In genomic region chr9:22307013-22307711, GRCh38 we compare ENCODE assay signal across 9 cellular contexts.
DNase-seq lines count a peak whose midpoint lies in the region; ATAC-seq and TF ChIP-seq lines count a peak whose summit lies in the region.
"Had no signal": no experiment of that assay in that cellular context is flagged by ENCODE, and none has a peak within 500 bp of the region (broad histone marks: within the 10 kb centered on the region; RNA-seq: fewer than 3 reads in every experiment).

No MANE protein-coding gene starts in this region.

- H3K4me1 Mint-ChIP-seq in CD4-positive, alpha-beta T cell (ENCODE audit: low read depth) = no peaks in the 10 kb centered on the region

- no peaks in the 10 kb centered on the region for H3K9me3 Mint-ChIP-seq in CD4-positive, alpha-beta T cell

- peak; percentile 15 for DNase-seq in NCI-H2196 (lab: John Stamatoyannopoulos, UW; ENCODE audit: unreplicated experiment)
- no peak for DNase-seq in NCI-H2196 treated with DMSO at 0.1 percent for 48 hours (lab: John Stamatoyannopoulos, UW; ENCODE audit: unreplicated experiment)
- DNase-seq in NCI-H2029 treated with DMSO at 0.1 percent for 48 hours (lab: John Stamatoyannopoulos, UW) = peak; percentile 1
- DNase-seq in astrocyte of the spinal cord (ENCODE audit: low read depth, low spot score) = peak; percentile 78
- DNase-seq in kidney epithelial cell (ENCODE audit: low read depth) = peak; percentile 41
- no peak for DNase-seq in CD4-positive, alpha-beta T cell

- H3K4me3 ChIP-seq in astrocyte of the spinal cord (ENCODE audit: low read depth, low read length) (no peak overlapping the region), kidney epithelial cell (ENCODE audit: low read depth, low read length) (no peak overlapping the region)
- H3K4me3 ChIP-seq: BLaER1 had no signal

- H3K4me3 Mint-ChIP-seq in CD4-positive, alpha-beta T cell = no peak overlapping the region

- no peaks in the 10 kb centered on the region for H3K9me3 ChIP-seq in CD4-positive, alpha-beta T cell (ENCODE audit: control insufficient read depth, low read length)

- in situ Hi-C loops in astrocyte of the spinal cord (cut with HindIII; ENCODE audit: low sequenced_read_pairs) = no loop called here

- intact Hi-C loops in CD4-positive, alpha-beta T cell (cut with DNase I, micrococcal nuclease) = no loop called here

- peak; percentile 81 for TF ChIP-seq CTCF in astrocyte of the spinal cord (IDR thresholded peaks at IDR 0.05; ENCODE audit: low read depth, low read length)
- TF ChIP-seq CTCF in kidney epithelial cell (IDR thresholded peaks at IDR 0.05; ENCODE audit: insufficient read depth, low read length, poor library complexity, severe bottlenecking) = peak; percentile 83
- no peak for TF ChIP-seq CTCF in CD4-positive, alpha-beta T cell (IDR thresholded peaks at IDR 0.05)

- H3K36me3 ChIP-seq in kidney epithelial cell (ENCODE audit: control insufficient read depth, insufficient read depth, low read length) = no peaks in the 10 kb centered on the region
- H3K36me3 ChIP-seq: BLaER1 had no signal

- H3K27me3 ChIP-seq in kidney epithelial cell (ENCODE audit: control insufficient read depth, insufficient read depth, low read length) = no peaks in the 10 kb centered on the region
- no peaks in the 10 kb centered on the region for H3K27me3 ChIP-seq in CD4-positive, alpha-beta T cell (ENCODE audit: control insufficient read depth, insufficient read depth, low read length)
- H3K27me3 ChIP-seq: BLaER1 had no signal

- CTCF ChIA-PET in CD4-positive, alpha-beta T cell (lab: Charles Lee) = no interaction called here

- H3K27me3 Mint-ChIP-seq in CD4-positive, alpha-beta T cell = peaks cover 14% of the 10 kb centered on the region

- ATAC-seq in CD4-positive, alpha-beta T cell (ENCODE audit: poor library complexity) = no peak
- no peak for ATAC-seq in GM21619 (IDR thresholded peaks at IDR 0.05; ENCODE audit: unreplicated experiment)
- ATAC-seq in HG02973 (IDR thresholded peaks at IDR 0.05; ENCODE audit: unreplicated experiment) = no peak

- no peak overlapping the region for H3K27ac ChIP-seq in CD4-positive, alpha-beta T cell (ENCODE audit: low read depth, low read length)
- H3K27ac ChIP-seq: BLaER1 had no signal

- no peak overlapping the region for H3K27ac Mint-ChIP-seq in CD4-positive, alpha-beta T cell

- H3K36me3 Mint-ChIP-seq in CD4-positive, alpha-beta T cell (ENCODE audit: low read depth) = no peaks in the 10 kb centered on the region

- POLR2A ChIA-PET in CD4-positive, alpha-beta T cell (lab: Charles Lee) = no interaction called here

Comparison
In these comparisons a context has a peak if more than half of its experiments do, and no peak if none do; other contexts are left out.
1. DNase-seq: peak in NCI-H2196 (single experiment), NCI-H2029 treated with DMSO at 0.1 percent for 48 hours (single experiment), astrocyte of the spinal cord (single experiment) and kidney epithelial cell (single experiment); none in NCI-H2196 treated with DMSO at 0.1 percent for 48 hours (single experiment) and CD4-positive, alpha-beta T cell (0 of 10).